In the genomic region with DNA sequence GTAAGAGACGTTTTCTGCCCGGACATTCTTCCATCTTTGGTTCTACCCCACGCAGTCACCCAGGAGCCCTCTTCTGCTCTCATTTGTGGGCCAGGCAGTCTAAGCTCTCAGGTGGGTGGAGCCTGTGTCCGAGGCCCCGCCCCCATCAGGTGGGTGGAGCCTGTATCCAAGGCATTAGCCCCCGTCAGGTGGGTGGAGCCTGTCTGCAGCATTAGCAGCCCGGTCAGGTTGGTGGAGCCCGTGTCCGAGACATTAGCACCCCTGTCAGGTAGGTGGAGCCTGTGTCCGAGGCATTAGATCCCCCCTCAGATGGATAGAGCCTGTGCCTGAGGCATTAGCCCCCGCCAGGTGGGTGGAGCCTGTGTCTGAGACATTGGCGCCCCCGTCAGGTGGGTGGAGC, we compare ENCODE assay signal across 11 cellular contexts. TPM values are rescaled to one million over a fixed set of nuclear protein-coding genes. Genes with fewer than 3 reads are reported as not detected.
DNase-seq lines count a peak whose midpoint lies in the region; ATAC-seq and TF ChIP-seq lines count a peak whose summit lies in the region.
"Had no signal": no experiment of that assay in that cellular context is flagged by ENCODE, and none has a peak within 500 bp of the region (broad histone marks: within the 10 kb centered on the region; RNA-seq: fewer than 3 reads in every experiment).

No MANE protein-coding gene starts in this region.

- ATAC-seq in central memory CD8-positive, alpha-beta T cell (replicated peaks; ENCODE audit: extremely low read depth, poor library complexity, severe bottlenecking), result peak; percentile 45

- 77 to 84% (median 82%) methylated on average over 6 to 13 of the region's 13 CpGs for WGBS in adrenal gland, 4 donors

- H3K4me3 Mint-ChIP-seq in central memory CD8-positive, alpha-beta T cell, result no peak overlapping the region
- H3K4me3 Mint-ChIP-seq: activated T-helper 1 cell treated with anti-CD3 and anti-CD28 coated beads, Interleukin-12 subunit alpha, Interleukin-12 subunit beta, Interleukin-2, Interleukin-4 antibody, amounts not matched to agents 30 ng/mL and 10 ng/mL and 1 ng/mL, durations not matched to agents 14 hours and 24 hours and 36 hours had no signal

- H3K27me3 ChIP-seq in adrenal gland, result no peaks in the 10 kb centered on the region

- H3K4me3 ChIP-seq in adrenal gland, result no peak overlapping the region

- no peaks in the 10 kb centered on the region for H3K27me3 Mint-ChIP-seq in central memory CD8-positive, alpha-beta T cell

- no peak for TF ChIP-seq POLR2A in adrenal gland (IDR thresholded peaks at IDR 0.05)

- H3K27ac ChIP-seq in adrenal gland, result no peak overlapping the region
- H3K27ac ChIP-seq: 22Rv1 had no signal

- intact Hi-C loops in adrenal gland (cut with DNase I), result no loop called here

- H3K36me3 Mint-ChIP-seq in central memory CD8-positive, alpha-beta T cell (ENCODE audit: insufficient read depth), result peaks cover 36% of the 10 kb centered on the region

- no peaks in the 10 kb centered on the region for H3K4me1 ChIP-seq in adrenal gland (replicated peaks in 1 of 2)

- DNase-seq in DMS 273 (lab: John Stamatoyannopoulos, UW; ENCODE audit: unreplicated experiment), result peak; percentile 8
- no peak for DNase-seq in DMS 273 treated with DMSO at 0.1 percent for 48 hours (lab: John Stamatoyannopoulos, UW)
- DNase-seq in T-helper 9 cell, result peak; percentile 35
- DNase-seq in central memory CD8-positive, alpha-beta T cell (ENCODE audit: low spot score in 2 of 2), result peak in 1 of 2 donors; percentile 26
- peak; percentile 9 to 24 for DNase-seq in stimulated activated CD8-positive, alpha-beta memory T cell treated with anti-CD3 and anti-CD28 coated beads, Interleukin-2, amount 100 ng/mL, for 1 hour (ENCODE audit: low read depth in 2 of 2)
- no peak for DNase-seq in amniotic stem cell (lab: John Stamatoyannopoulos, UW)
- DNase-seq in SKM-1 (lab: John Stamatoyannopoulos, UW; ENCODE audit: unreplicated experiment), result no peak
- no peak for DNase-seq in adrenal gland

- H3K4me1 Mint-ChIP-seq in central memory CD8-positive, alpha-beta T cell, result no peaks in the 10 kb centered on the region

- H3K36me3 ChIP-seq in adrenal gland (replicated peaks in 1 of 2), result peaks cover 0 to 30% of the 10 kb centered on the region in 2 donors

- TF ChIP-seq CTCF in adrenal gland (IDR thresholded peaks at IDR 0.05), result no peak

- no peaks in the 10 kb centered on the region for H3K9me3 Mint-ChIP-seq in central memory CD8-positive, alpha-beta T cell
- H3K9me3 Mint-ChIP-seq: activated T-helper 1 cell treated with anti-CD3 and anti-CD28 coated beads, Interleukin-12 subunit alpha, Interleukin-12 subunit beta, Interleukin-2, Interleukin-4 antibody, amounts not matched to agents 30 ng/mL and 10 ng/mL and 1 ng/mL, durations not matched to agents 14 hours and 24 hours and 36 hours had no signal

- H3K27ac Mint-ChIP-seq in central memory CD8-positive, alpha-beta T cell (ENCODE audit: low read depth), result peak overlapping the region; percentile 22
- H3K27ac Mint-ChIP-seq: activated T-helper 1 cell treated with anti-CD3 and anti-CD28 coated beads, Interleukin-12 subunit alpha, Interleukin-12 subunit beta, Interleukin-2, Interleukin-4 antibody, amounts not matched to agents 30 ng/mL and 10 ng/mL and 1 ng/mL, durations not matched to agents 14 hours and 24 hours and 36 hours had no signal

- no peaks in the 10 kb centered on the region for H3K9me3 ChIP-seq in adrenal gland (replicated peaks in 1 of 3)

RNA-seq across cellular contexts. Expression of a gene that starts 45.5 kb away (rescaled TPM):
- under 1 TPM in 5 of 8 donors, not detected in 3; 0.09 to 0.57 (median 0.21) TPM for total RNA-seq in adrenal gland
- polyA plus RNA-seq in adrenal gland, result under 1 TPM; 0.15 to 0.88 (median 0.17) TPM
- total RNA-seq: epithelial cell of proximal tubule had no signal

Comparison
In these comparisons a context has a peak if more than half of its experiments do, and no peak if none do; other contexts are left out.
1. DNase-seq: peak in DMS 273 (single experiment), T-helper 9 cell (single experiment) and stimulated activated CD8-positive, alpha-beta memory T cell treated with anti-CD3 and anti-CD28 coated beads, Interleukin-2, amount 100 ng/mL, for 1 hour (2 of 2); none in DMS 273 treated with DMSO at 0.1 percent for 48 hours (single experiment), amniotic stem cell (single experiment), SKM-1 (single experiment) and adrenal gland (0 of 7).